ENCODE assay signal across 1 cellular context in genomic region chr22:19787849-19788141, GRCh38.
TF ChIP-seq lines count a peak whose summit lies in the region.

No MANE protein-coding gene starts in this region.

TF ChIP-seq in H1, 55 proteins besides CTCF, POLR2A, EP300 and RAD21:
- TF ChIP-seq ZNF274 (IDR thresholded peaks at IDR 0.05; ENCODE audit: borderline replicate concordance, extremely low read depth, low read length): no peak
- TF ChIP-seq KDM4A (IDR thresholded peaks at IDR 0.05; ENCODE audit: low read depth, low read length, severe bottlenecking): no peak
- no peak for TF ChIP-seq NRF1 (IDR thresholded peaks at IDR 0.05; ENCODE audit: low read depth, low read length)
- TF ChIP-seq SIRT6 (IDR thresholded peaks at IDR 0.05; ENCODE audit: low read length): no peak
- TF ChIP-seq SP4 (IDR thresholded peaks at IDR 0.05; ENCODE audit: low read length): no peak
